Comparison of ENCODE assay signal across 1 cellular context in genomic region chr19:19461671-19462622, GRCh38.
TF ChIP-seq lines count a peak whose summit lies in the region.

No MANE protein-coding gene starts in this region.

TF ChIP-seq in neural cell, 6 proteins besides CTCF, POLR2A, EP300 and RAD21 (continued from another document):
- TF ChIP-seq SMC3 (conservative IDR thresholded peaks at IDR 0.05; ENCODE audit: poor library complexity) (no peak), EZH2 (IDR thresholded peaks at IDR 0.05; ENCODE audit: borderline replicate concordance, insufficient read depth, low read length, poor library complexity, severe bottlenecking) (no peak), TAF1 (IDR thresholded peaks at IDR 0.05; ENCODE audit: low read depth) (no peak), MXI1 (conservative IDR thresholded peaks at IDR 0.05; ENCODE audit: poor library complexity, severe bottlenecking) (no peak)
